ENCODE assay signal across 9 cellular contexts in genomic region chr1:203754455-203754864, GRCh38. TPM values are rescaled to one million over a fixed set of nuclear protein-coding genes. Genes with fewer than 3 reads are reported as not detected.
DNase-seq lines count a peak whose midpoint lies in the region; ATAC-seq and TF ChIP-seq lines count a peak whose summit lies in the region.
"Had no signal": no experiment of that assay in that cellular context is flagged by ENCODE, and none has a peak within 500 bp of the region (broad histone marks: within the 10 kb centered on the region; RNA-seq: fewer than 3 reads in every experiment).

No MANE protein-coding gene starts in this region.

- TF ChIP-seq POLR2A in suprapubic skin (IDR thresholded peaks at IDR 0.05) (no peak), sigmoid colon (IDR thresholded peaks at IDR 0.05) (no peak)

- H3K27ac Mint-ChIP-seq in activated naive CD8-positive, alpha-beta T cell treated with anti-CD3 and anti-CD28 coated beads, Interleukin-2, amount 10 ng/mL, durations not matched to agents 7 days and 5 days, result peak overlapping the region; percentile 86

- peaks cover 21% of the 10 kb centered on the region for H3K4me1 ChIP-seq in suprapubic skin
- H3K4me1 ChIP-seq in sigmoid colon, result peaks cover 0 to 9% (median 8%) of the 10 kb centered on the region in 4 donors
- H3K4me1 ChIP-seq: tibial nerve had no signal

- WGBS in suprapubic skin, result 57% methylated on average over 4 of the region's 4 CpGs
- WGBS in sigmoid colon, 2 donors, result 66 to 81% methylated on average over 4 of the region's 4 CpGs

- POLR2A ChIA-PET in activated naive CD8-positive, alpha-beta T cell treated with anti-CD3 and anti-CD28 coated beads, Interleukin-2, amount 10 ng/mL, durations not matched to agents 7 days and 5 days (lab: Charles Lee), result interaction anchor here (0.7 to 3.3 kb wide), 2 partner anchors 10 to 675 kb away, joined by 3 to 14 read pairs; partner anchors contain the start of gene LAX1

- H3K9me3 Mint-ChIP-seq in activated T-cell treated with anti-CD3 and anti-CD28 coated beads, Interleukin-2, amount 50 U/mL, for 4 hours, result no peaks in the 10 kb centered on the region
- H3K9me3 Mint-ChIP-seq in activated naive CD8-positive, alpha-beta T cell treated with anti-CD3 and anti-CD28 coated beads, Interleukin-2, amount 10 ng/mL, durations not matched to agents 7 days and 5 days, result no peaks in the 10 kb centered on the region

- TF ChIP-seq CTCF in suprapubic skin (IDR thresholded peaks at IDR 0.05) (no peak), foreskin fibroblast (IDR thresholded peaks at IDR 0.05; ENCODE audit: low read depth, low read length) (no peak), sigmoid colon (IDR thresholded peaks at IDR 0.05) (no peak)

- TF ChIP-seq EP300 in suprapubic skin (IDR thresholded peaks at IDR 0.05) (no peak), sigmoid colon (IDR thresholded peaks at IDR 0.05) (no peak)

- H3K27ac ChIP-seq in suprapubic skin, result peak overlapping the region; percentile 40
- no peak overlapping the region for H3K27ac ChIP-seq in sigmoid colon

- H3K9me3 ChIP-seq in suprapubic skin (no peaks in the 10 kb centered on the region), sigmoid colon (no peaks in the 10 kb centered on the region)
- H3K9me3 ChIP-seq: tibial nerve had no signal

- ATAC-seq in activated T-cell treated with anti-CD3 and anti-CD28 coated beads, Interleukin-2, amount 50 U/mL, for 4 hours, result peak; percentile 78 to 84
- peak; percentile 61 for ATAC-seq in HG03342 (IDR thresholded peaks at IDR 0.05; ENCODE audit: unreplicated experiment)
- ATAC-seq in activated naive CD8-positive, alpha-beta T cell treated with anti-CD3 and anti-CD28 coated beads, Interleukin-2, amount 10 ng/mL, durations not matched to agents 7 days and 5 days (ENCODE audit: low read depth), result peak; percentile 68

- DNase-seq in activated T-cell treated with anti-CD3 and anti-CD28 coated beads, Interleukin-2, amount 50 U/mL, for 4 hours, result no peak
- no peak for DNase-seq in activated T-cell treated with anti-CD3 and anti-CD28 coated beads, Interleukin-2, amount 50 U/mL, for 1 hour
- no peak for DNase-seq in activated naive CD8-positive, alpha-beta T cell treated with anti-CD3 and anti-CD28 coated beads, Interleukin-2, amount 10 ng/mL, durations not matched to agents 7 days and 5 days
- DNase-seq in suprapubic skin (ENCODE audit: low spot score in 2 of 2) (no peak), foreskin fibroblast (no peak), sigmoid colon (no peak), NCI-H187 treated with DMSO at 0.1 percent for 48 hours (lab: John Stamatoyannopoulos, UW) (no peak)

- no peaks in the 10 kb centered on the region for H3K27me3 ChIP-seq in suprapubic skin
- no peaks in the 10 kb centered on the region for H3K27me3 ChIP-seq in sigmoid colon
- H3K27me3 ChIP-seq: tibial nerve had no signal

- H3K4me1 Mint-ChIP-seq in activated T-cell treated with anti-CD3 and anti-CD28 coated beads, Interleukin-2, amount 50 U/mL, for 4 hours (ENCODE audit: low read depth), result peaks cover 37% of the 10 kb centered on the region
- H3K4me1 Mint-ChIP-seq in activated naive CD8-positive, alpha-beta T cell treated with anti-CD3 and anti-CD28 coated beads, Interleukin-2, amount 10 ng/mL, durations not matched to agents 7 days and 5 days, result peaks cover 20% of the 10 kb centered on the region

- intact Hi-C loops in sigmoid colon (cut with DNase I), result no loop called here

- H3K36me3 Mint-ChIP-seq in activated T-cell treated with anti-CD3 and anti-CD28 coated beads, Interleukin-2, amount 50 U/mL, for 4 hours (ENCODE audit: insufficient read depth), result no peaks in the 10 kb centered on the region
- H3K36me3 Mint-ChIP-seq in activated naive CD8-positive, alpha-beta T cell treated with anti-CD3 and anti-CD28 coated beads, Interleukin-2, amount 10 ng/mL, durations not matched to agents 7 days and 5 days, result no peaks in the 10 kb centered on the region

- no peaks in the 10 kb centered on the region for H3K36me3 ChIP-seq in suprapubic skin
- no peaks in the 10 kb centered on the region for H3K36me3 ChIP-seq in sigmoid colon
- H3K36me3 ChIP-seq: tibial nerve had no signal

- H3K27me3 Mint-ChIP-seq in activated T-cell treated with anti-CD3 and anti-CD28 coated beads, Interleukin-2, amount 50 U/mL, for 4 hours (ENCODE audit: low read depth), result no peaks in the 10 kb centered on the region
- no peaks in the 10 kb centered on the region for H3K27me3 Mint-ChIP-seq in activated naive CD8-positive, alpha-beta T cell treated with anti-CD3 and anti-CD28 coated beads, Interleukin-2, amount 10 ng/mL, durations not matched to agents 7 days and 5 days

- H3K4me3 Mint-ChIP-seq in activated T-cell treated with anti-CD3 and anti-CD28 coated beads, Interleukin-2, amount 50 U/mL, for 4 hours, result peak overlapping the region; percentile 43
- peak overlapping the region; percentile 40 for H3K4me3 Mint-ChIP-seq in activated naive CD8-positive, alpha-beta T cell treated with anti-CD3 and anti-CD28 coated beads, Interleukin-2, amount 10 ng/mL, durations not matched to agents 7 days and 5 days

- H3K4me3 ChIP-seq in suprapubic skin (no peak overlapping the region), foreskin fibroblast (ENCODE audit: low read depth in 1 of 2, low read length in 2 of 2) (no peak overlapping the region), sigmoid colon (no peak overlapping the region)
- H3K4me3 ChIP-seq: tibial nerve had no signal

RNA-seq across cellular contexts. Expression of gene LAX1, which starts 10.5 kb away (rescaled TPM):
- total RNA-seq in activated T-cell treated with anti-CD3 and anti-CD28 coated beads, Interleukin-2, amount 50 U/mL, for 4 hours, result 10 to 100 TPM; 20.4 to 22.7 (median 22.4) TPM
- 10 to 100 TPM; 26.3 to 28.4 TPM for total RNA-seq in activated naive CD8-positive, alpha-beta T cell treated with anti-CD3 and anti-CD28 coated beads, Interleukin-2, amount 10 ng/mL, durations not matched to agents 7 days and 5 days
- total RNA-seq in suprapubic skin (under 1 TPM in 3 of 4 donors, not detected in 1; 0.25 to 0.97 (median 0.45) TPM), sigmoid colon (1 to 10 TPM in 1 of 4 donors, under 1 TPM in 1, not detected in 2; 0.83 to 1.1 TPM)
- polyA plus RNA-seq in sigmoid colon, result 1 to 10 TPM in 1 of 3 donors, under 1 TPM in 1, not detected in 1; 0.60 to 3.6 TPM

RNA-seq across cellular contexts. Expression of gene ZBED6, which starts 41.0 kb away (rescaled TPM):
- 10 to 100 TPM; 10.3 to 11.0 (median 10.8) TPM for total RNA-seq in activated T-cell treated with anti-CD3 and anti-CD28 coated beads, Interleukin-2, amount 50 U/mL, for 4 hours
- total RNA-seq in activated naive CD8-positive, alpha-beta T cell treated with anti-CD3 and anti-CD28 coated beads, Interleukin-2, amount 10 ng/mL, durations not matched to agents 7 days and 5 days, result 10 to 100 TPM; 20.7 to 21.8 TPM
- total RNA-seq in suprapubic skin (10 to 100 TPM; 19.2 to 76.7 (median 30.3) TPM), sigmoid colon (10 to 100 TPM; 11.0 to 21.4 (median 19.6) TPM)
- 1 to 10 TPM in 2 of 3 donors, under 1 TPM in 1; 0.60 to 4.0 (median 1.6) TPM for polyA plus RNA-seq in sigmoid colon

RNA-seq across cellular contexts. Expression of gene ZC3H11A, which starts 41.0 kb away (rescaled TPM):
- 10 to 100 TPM; 55.2 to 65.7 (median 64.0) TPM for total RNA-seq in activated T-cell treated with anti-CD3 and anti-CD28 coated beads, Interleukin-2, amount 50 U/mL, for 4 hours
- 100 to 1,000 TPM; 111 to 114 TPM for total RNA-seq in activated naive CD8-positive, alpha-beta T cell treated with anti-CD3 and anti-CD28 coated beads, Interleukin-2, amount 10 ng/mL, durations not matched to agents 7 days and 5 days
- total RNA-seq in suprapubic skin (100 to 1,000 TPM in 3 of 4 donors, 10 to 100 TPM in 1; 99.8 to 153 (median 110) TPM), sigmoid colon (100 to 1,000 TPM in 1 of 4 donors, 10 to 100 TPM in 3; 84.9 to 111 (median 88.6) TPM)
- polyA plus RNA-seq in sigmoid colon, result 10 to 100 TPM; 17.8 to 44.3 (median 19.2) TPM

Comparison
In these comparisons a context has a peak if more than half of its experiments do, and no peak if none do; other contexts are left out.
1. RNA of gene LAX1, which starts 10.5 kb away (total RNA-seq): 26.3 to 28.4 TPM in activated naive CD8-positive, alpha-beta T cell treated with anti-CD3 and anti-CD28 coated beads, Interleukin-2, amount 10 ng/mL, durations not matched to agents 7 days and 5 days and 20.4 to 22.7 TPM in activated T-cell treated with anti-CD3 and anti-CD28 coated beads, Interleukin-2, amount 50 U/mL, for 4 hours; 0.83 to 1.1 TPM in sigmoid colon and 0.25 to 0.97 TPM in suprapubic skin; every median in the first group is over 10 times any median in the second.
2. Peak in every context shown above with its lines, with median percentiles within 50 percentile points of each other: ATAC-seq.